ENCODE assay signal across 1 cellular context in genomic region chr2:177187631-177188312, GRCh38.
A peak's percentile ranks its signal among the peaks of the same experiment; 100 is the strongest.
TF ChIP-seq lines count a peak whose summit lies in the region.

No MANE protein-coding gene starts in this region.

TF ChIP-seq in HEK293, 187 proteins besides CTCF, POLR2A, EP300 and RAD21 (continued from another document and continues in another):
- TF ChIP-seq PRDM10 (tag by site-specific recombination; IDR thresholded peaks at IDR 0.05) (peak; percentile 53), ZNF362 (tag by site-specific recombination; IDR thresholded peaks at IDR 0.05) (0 out of 2 replicates have a peak, but pooled peaks have one; percentile 21), ZNF211 (tag by site-specific recombination; IDR thresholded peaks at IDR 0.05; ENCODE audit: low read depth) (no peak), ZSCAN4 (tag by site-specific recombination; IDR thresholded peaks at IDR 0.05) (no peak), OSR2 (tag by site-specific recombination; IDR thresholded peaks at IDR 0.05) (peak; percentile 57), ZNF580 (tag by site-specific recombination; IDR thresholded peaks at IDR 0.05) (no peak), ZFP69B (tag by site-specific recombination; IDR thresholded peaks at IDR 0.05) (no peak), ZNF548 (tag by site-specific recombination; IDR thresholded peaks at IDR 0.05) (0 out of 2 replicates have a peak, but pooled peaks have one; percentile 6), ZNF146 (tag by site-specific recombination; IDR thresholded peaks at IDR 0.05) (no peak), ZNF48 (tag by site-specific recombination; IDR thresholded peaks at IDR 0.05) (no peak), ZNF654 (tag by site-specific recombination; IDR thresholded peaks at IDR 0.05; ENCODE audit: low read depth) (no peak), HOXA7 (CRISPR knock-in tag; IDR thresholded peaks at IDR 0.05; ENCODE audit: borderline replicate concordance) (no peak), GLI2 (tag by site-specific recombination; IDR thresholded peaks at IDR 0.05; ENCODE audit: borderline replicate concordance, low read depth) (no peak), PRDM4 (tag by site-specific recombination; IDR thresholded peaks at IDR 0.05) (peak; percentile 60; the same call in 1 of the 2 replicates), SP7 (tag by site-specific recombination; IDR thresholded peaks at IDR 0.05) (peak; percentile 47; the same call in 1 of the 2 replicates), ZNF830 (tag by site-specific recombination; IDR thresholded peaks at IDR 0.05; ENCODE audit: low read depth) (no peak), ZNF341 (tag by site-specific recombination; IDR thresholded peaks at IDR 0.05; ENCODE audit: low read depth) (no peak), PRDM1 (tag by site-specific recombination; IDR thresholded peaks at IDR 0.05) (no peak; the same call in 1 of the 2 replicates), ZNF266 (tag by site-specific recombination; IDR thresholded peaks at IDR 0.05; ENCODE audit: low read depth) (no peak), ZNF560 (tag by site-specific recombination; IDR thresholded peaks at IDR 0.05; ENCODE audit: borderline replicate concordance) (no peak), ZNF138 (tag by site-specific recombination; IDR thresholded peaks at IDR 0.05; ENCODE audit: borderline replicate concordance) (no peak), ZBTB49 (tag by site-specific recombination; IDR thresholded peaks at IDR 0.05; ENCODE audit: low read depth) (no peak), ZNF521 (tag by site-specific recombination; IDR thresholded peaks at IDR 0.05) (no peak), ZNF791 (tag by site-specific recombination; IDR thresholded peaks at IDR 0.05) (no peak), YY2 (tag by site-specific recombination; IDR thresholded peaks at IDR 0.05) (no peak), KLF17 (tag by site-specific recombination; IDR thresholded peaks at IDR 0.05) (no peak), ZNF449 (tag by site-specific recombination; IDR thresholded peaks at IDR 0.05) (no peak), MZF1 (tag by site-specific recombination; IDR thresholded peaks at IDR 0.05; ENCODE audit: borderline replicate concordance) (no peak), ZNF639 (tag by site-specific recombination; IDR thresholded peaks at IDR 0.05) (no peak), MEIS1 (CRISPR knock-in tag; IDR thresholded peaks at IDR 0.05; ENCODE audit: borderline replicate concordance) (no peak), ZNF404 (tag by site-specific recombination; IDR thresholded peaks at IDR 0.05) (no peak), REST (tag by site-specific recombination; IDR thresholded peaks at IDR 0.05) (no peak), ZNF488 (tag by site-specific recombination; IDR thresholded peaks at IDR 0.05) (0 out of 2 replicates have a peak, but pooled peaks have one; percentile 22), ZBTB6 (tag by site-specific recombination; IDR thresholded peaks at IDR 0.05) (no peak), TRIM28 (IDR thresholded peaks at IDR 0.05; ENCODE audit: borderline replicate concordance, low read length) (peak; percentile 68; the same call in 1 of the 2 replicates)
